ENCODE assay signal across 9 cellular contexts in the genomic region with DNA sequence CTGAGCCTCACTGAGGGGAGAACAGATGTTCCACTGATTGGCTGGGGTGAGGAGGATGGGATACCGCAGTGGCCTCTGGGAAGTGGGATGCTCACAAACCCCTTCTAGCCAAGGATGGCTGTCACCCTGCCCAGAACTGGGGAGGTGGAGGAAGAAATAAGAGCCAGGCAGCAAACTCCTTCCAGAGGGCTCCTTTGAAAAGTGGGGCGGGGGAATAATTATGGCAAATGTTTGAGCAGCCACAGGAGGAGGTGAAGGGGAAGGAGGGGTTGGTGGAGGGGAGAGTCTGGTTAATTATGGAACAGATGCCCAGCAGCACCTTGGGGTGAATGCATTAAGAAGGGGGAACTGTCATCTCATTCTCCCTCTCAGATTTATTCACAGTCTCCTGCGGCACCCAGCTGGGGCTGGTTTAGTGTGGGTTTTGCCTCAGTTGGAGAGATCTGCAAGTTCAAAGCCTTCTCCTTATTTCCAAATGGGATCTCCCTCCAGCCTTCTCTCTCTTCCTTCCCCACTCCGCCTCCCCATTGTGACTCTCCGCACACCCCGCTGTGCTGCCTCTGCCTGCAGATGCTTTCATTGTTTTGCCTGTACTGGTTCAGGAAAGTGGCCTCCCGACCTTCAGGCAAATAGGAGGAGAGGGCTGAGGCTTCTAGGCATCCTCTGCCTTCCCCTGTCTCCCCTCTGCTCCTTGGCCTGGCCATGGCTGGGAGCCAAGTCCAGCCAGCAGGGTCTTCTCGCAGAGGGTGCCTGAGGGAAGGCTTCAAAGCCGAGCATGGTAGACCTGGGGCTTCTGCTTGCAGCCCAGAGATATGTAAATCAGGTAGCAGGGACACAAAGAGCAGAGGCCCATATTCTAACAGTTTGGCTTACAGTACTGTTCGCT.
DNase-seq lines count a peak whose midpoint lies in the region; ATAC-seq and TF ChIP-seq lines count a peak whose summit lies in the region.
"Had no signal": no experiment of that assay in that cellular context is flagged by ENCODE, and none has a peak within 500 bp of the region (broad histone marks: within the 10 kb centered on the region; RNA-seq: fewer than 3 reads in every experiment).

No MANE protein-coding gene starts in this region.

- no peaks in the 10 kb centered on the region for H3K36me3 Mint-ChIP-seq in nephron progenitor cell (ENCODE audit: low read depth)

- TF ChIP-seq CTCF in nephron progenitor cell (IDR thresholded peaks at IDR 0.05): no peak
- no peak for TF ChIP-seq CTCF in heart right ventricle (IDR thresholded peaks at IDR 0.05)

- H3K27ac Mint-ChIP-seq in nephron progenitor cell: no peak overlapping the region
- H3K27ac Mint-ChIP-seq: T-helper 2 cell treated with Interferon-gamma antibody and Interleukin-4, amounts not matched to agents 5 μg/mL and 100 μg/mL, for 36 hours had no signal

- peaks cover 24% of the 10 kb centered on the region for H3K27me3 Mint-ChIP-seq in nephron progenitor cell (ENCODE audit: low read depth, poor library complexity)

- peaks cover 0 to 51% (median 20%) of the 10 kb centered on the region in 7 donors for H3K27me3 ChIP-seq in heart right ventricle

- no peaks in the 10 kb centered on the region for H3K9me3 ChIP-seq in heart right ventricle

- intact Hi-C loops in heart right ventricle (cut with DNase I): no loop called here

- H3K4me1 Mint-ChIP-seq in nephron progenitor cell: peaks cover 5% of the 10 kb centered on the region

- H3K4me3 ChIP-seq in heart right ventricle: no peak overlapping the region

- peak; percentile 47 for ATAC-seq in GM19467 (IDR thresholded peaks at IDR 0.05; ENCODE audit: unreplicated experiment)
- peak; percentile 63 for ATAC-seq in HG03045 (IDR thresholded peaks at IDR 0.05; ENCODE audit: unreplicated experiment)
- no peak for ATAC-seq in heart right ventricle

- peak; percentile 84 for DNase-seq in ELF-1 (ENCODE audit: low read depth, low spot score)
- DNase-seq in NCI-H345 (lab: John Stamatoyannopoulos, UW): peak; percentile 49
- DNase-seq in nephron progenitor cell: no peak
- no peak for DNase-seq in SW480 (ENCODE audit: low spot score)
- no peak for DNase-seq in heart right ventricle
- DNase-seq in DMS53 (lab: John Stamatoyannopoulos, UW): no peak

- no peaks in the 10 kb centered on the region for H3K9me3 Mint-ChIP-seq in nephron progenitor cell
- H3K9me3 Mint-ChIP-seq: T-helper 2 cell treated with Interferon-gamma antibody and Interleukin-4, amounts not matched to agents 5 μg/mL and 100 μg/mL, for 36 hours had no signal

- H3K4me1 ChIP-seq in heart right ventricle: no peaks in the 10 kb centered on the region

- 37 to 42% methylated on average over 10 of the region's 10 CpGs for WGBS in heart right ventricle, 2 donors

- no peak overlapping the region for H3K4me3 Mint-ChIP-seq in nephron progenitor cell
- H3K4me3 Mint-ChIP-seq: T-helper 2 cell treated with Interferon-gamma antibody and Interleukin-4, amounts not matched to agents 5 μg/mL and 100 μg/mL, for 36 hours had no signal

- no peak overlapping the region for H3K27ac ChIP-seq in heart right ventricle

- H3K36me3 ChIP-seq in heart right ventricle: no peaks in the 10 kb centered on the region

Comparison
In these comparisons a context has a peak if more than half of its experiments do, and no peak if none do; other contexts are left out.
1. DNase-seq: peak in ELF-1 (single experiment) and NCI-H345 (single experiment); none in nephron progenitor cell (single experiment), SW480 (single experiment), heart right ventricle (0 of 2) and DMS53 (single experiment).
2. ATAC-seq: peak in GM19467 (single experiment) and HG03045 (single experiment); none in heart right ventricle (0 of 8).